In the genomic region with DNA sequence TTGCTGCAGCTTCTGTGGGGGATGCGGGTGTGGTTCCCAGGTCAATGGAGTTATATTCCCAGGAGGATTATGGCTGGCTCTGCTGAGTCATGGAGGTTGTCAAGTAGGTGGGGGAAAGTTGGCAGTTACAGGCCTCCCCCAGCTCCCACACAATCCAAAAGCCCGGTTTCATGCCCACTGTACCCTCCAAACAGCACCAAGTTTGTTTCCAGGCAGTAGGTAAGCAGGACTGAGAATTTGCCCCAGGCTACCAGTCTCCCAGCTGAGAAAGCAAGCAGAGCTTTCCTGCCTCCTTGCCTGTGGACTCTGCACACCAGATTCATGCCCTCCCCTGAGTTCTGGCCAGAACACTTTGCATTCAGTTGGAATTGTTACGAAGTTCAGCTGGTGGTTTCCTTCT, we compare ENCODE assay signal across 24 cellular contexts.
"Had no signal": no experiment of that assay in that cellular context is flagged by ENCODE, and none has a peak within 500 bp of the region (broad histone marks: within the 10 kb centered on the region; RNA-seq: fewer than 3 reads in every experiment).

No MANE protein-coding gene starts in this region.

- ATAC-seq: activated T-cell treated with anti-CD3 and anti-CD28 coated beads, Interleukin-2, amount 50 U/mL, for 4 hours; Panc1; Right ventricle myocardium inferior had no signal

- H3K4me3 ChIP-seq: cardiac muscle cell, SK-N-MC had no signal

- DNase-seq: activated CD4-positive, alpha-beta memory T cell treated with anti-CD3 and anti-CD28 coated beads for 36 hours; activated CD4-positive, alpha-beta T cell treated with anti-CD3 and anti-CD28 coated beads, Interleukin-2, amount 10 ng/mL, durations not matched to agents 7 days and 5 days; activated CD4-positive, CD25-positive, alpha-beta regulatory T cell; activated CD8-positive, alpha-beta memory T cell treated with anti-CD3 and anti-CD28 coated beads for 24 hours; activated gamma-delta T cell; activated naive CD4-positive, alpha-beta T cell treated with anti-CD3 and anti-CD28 coated beads for 36 hours; activated T-cell treated with anti-CD3 and anti-CD28 coated beads, Interleukin-2, amount 50 U/mL, for 4 hours; amygdala; Karpas-422; NCI-H1092 treated with DMSO at 0.1 percent for 48 hours; NCI-H1417 treated with DMSO at 0.1 percent for 48 hours; NCI-H1694; NCI-H2029; NCI-H2107; NCI-H510A treated with DMSO at 0.1 percent for 48 hours; NCI-H69; NK-92 treated with Interleukin-12 subunit alpha and Interleukin-12 subunit beta, amount 100 ng/mL, for 24 hours; OCI-M1; RPMI8226; T-helper 1 cell had no signal
